In genomic region chr7:75804705-75805104, GRCh38 we compare ENCODE assay signal across 39 cellular contexts. TPM values are rescaled to one million over a fixed set of nuclear protein-coding genes. Genes with fewer than 3 reads are reported as not detected.
"Had no signal": no experiment of that assay in that cellular context is flagged by ENCODE, and none has a peak within 500 bp of the region (broad histone marks: within the 10 kb centered on the region; RNA-seq: fewer than 3 reads in every experiment).

No MANE protein-coding gene starts in this region.

- H3K27me3 ChIP-seq: adrenal gland, ascending aorta, body of pancreas, brain microvascular endothelial cell, breast epithelium, cardiac muscle cell had no signal

- H3K27ac ChIP-seq: adrenal gland, ascending aorta, body of pancreas, brain microvascular endothelial cell, breast epithelium, cardiac muscle cell had no signal

- FAIRE-seq: astrocyte, bronchial epithelial cell had no signal

- H3K4me3 ChIP-seq: adrenal gland, ascending aorta, body of pancreas, breast epithelium, cardiac muscle cell had no signal

- H3K4me1 ChIP-seq: adrenal gland, ascending aorta, body of pancreas, breast epithelium had no signal

- ATAC-seq: activated naive CD4-positive, alpha-beta T cell treated with anti-CD3 and anti-CD28 coated beads, Interleukin-2, amount 50 U/mL, for 72 hours; activated naive CD8-positive, alpha-beta T cell treated with anti-CD3 and anti-CD28 coated beads, Interleukin-2, amount 50 U/mL, for 24 hours; activated T-cell treated with anti-CD3 and anti-CD28 coated beads, Interleukin-2, amount 50 U/mL, for 4 hours; activated T-cell treated with anti-CD3 and anti-CD28 coated beads, Interleukin-2, amount 50 U/mL, for 72 hours; activated T-helper 17 cell treated with anti-CD3 and anti-CD28 coated beads, Interleukin-2, amount 50 U/mL, for 72 hours; body of pancreas had no signal

- DNase-seq: activated effector memory CD4-positive, alpha-beta T cell treated with anti-CD3 and anti-CD28 coated beads, Interleukin-2, amount 50 U/mL, for 16 hours; activated effector memory CD4-positive, alpha-beta T cell treated with Interleukin-2 at 50 U/mL for 16 hours; activated gamma-delta T cell; activated gamma-delta T cell treated with Interleukin-2 at 50 U/mL for 16 hours; activated naive CD4-positive, alpha-beta T cell; activated naive CD4-positive, alpha-beta T cell treated with anti-CD3 and anti-CD28 coated beads for 36 hours; activated naive CD4-positive, alpha-beta T cell treated with anti-CD3 and anti-CD28 coated beads, Interleukin-2, amount 10 ng/mL, durations not matched to agents 7 days and 5 days; activated naive CD4-positive, alpha-beta T cell treated with anti-CD3 and anti-CD28 coated beads, Interleukin-2, amount 50 U/mL, for 16 hours; activated naive CD4-positive, alpha-beta T cell treated with Interleukin-2 at 50 U/mL for 16 hours; activated naive CD8-positive, alpha-beta T cell treated with anti-CD3 and anti-CD28 coated beads for 36 hours; activated naive CD8-positive, alpha-beta T cell treated with anti-CD3 and anti-CD28 coated beads, Interleukin-2, amount 10 ng/mL, durations not matched to agents 7 days and 5 days; activated naive CD8-positive, alpha-beta T cell treated with anti-CD3 and anti-CD28 coated beads, Interleukin-2, amount 50 U/mL, for 24 hours; activated T-cell treated with anti-CD3 and anti-CD28 coated beads for 4 hours; activated T-cell treated with anti-CD3 and anti-CD28 coated beads, Interleukin-2, amount 50 U/mL, for 24 hours; activated T-cell treated with anti-CD3 and anti-CD28 coated beads, Interleukin-2, amount 50 U/mL, for 4 hours; activated T-cell treated with anti-CD3 and anti-CD28 coated beads, Interleukin-2, amount 50 U/mL, for 48 hours; activated T-cell treated with anti-CD3 and anti-CD28 coated beads, Interleukin-2, amount 50 U/mL, for 72 hours; adrenal gland; amniotic stem cell; amygdala; anterior cingulate cortex; aorta; body of pancreas; brain microvascular endothelial cell; caudate nucleus; central memory CD4-positive, alpha-beta T cell; cerebellar nuclear complex had no signal

- H3K36me3 ChIP-seq: adrenal gland, ascending aorta, brain microvascular endothelial cell, breast epithelium, cardiac muscle cell had no signal

RNA-seq across cellular contexts. Expression of gene CCL24, which starts 8.9 kb away (rescaled TPM):
- total RNA-seq: activated naive CD4-positive, alpha-beta T cell treated with anti-CD3 and anti-CD28 coated beads for 36 hours; activated naive CD4-positive, alpha-beta T cell treated with anti-CD3 and anti-CD28 coated beads, Interleukin-2, amount 50 U/mL, for 72 hours; activated naive CD8-positive, alpha-beta T cell treated with anti-CD3 and anti-CD28 coated beads for 36 hours; activated naive CD8-positive, alpha-beta T cell treated with anti-CD3 and anti-CD28 coated beads, Interleukin-2, amount 10 ng/mL, durations not matched to agents 7 days and 5 days; activated T-cell treated with anti-CD3 and anti-CD28 coated beads, Interleukin-2, amount 50 U/mL, for 4 hours; activated T-helper 1 cell treated with anti-CD3 and anti-CD28 coated beads, Interleukin-12 subunit alpha, Interleukin-12 subunit beta, Interleukin-2, Interleukin-4 antibody, amounts not matched to agents 30 ng/mL and 10 ng/mL and 1 ng/mL, durations not matched to agents 14 hours and 24 hours and 36 hours; activated T-helper 17 cell treated with anti-CD3 and anti-CD28 coated beads, Interleukin-2, amount 50 U/mL, for 72 hours; activated T-helper 2 cell treated with anti-CD3 and anti-CD28 coated beads, Interferon-gamma antibody, Interleukin-2, Interleukin-4, amounts not matched to agents 10 μg/mL and 5 μg/mL and 100 μg/mL, durations not matched to agents 14 hours and 24 hours and 36 hours; ascending aorta; astrocyte; body of pancreas; bronchial epithelial cell; cardiac muscle cell; cardiac septum; cerebellum; chondrocyte had no signal
- polyA plus RNA-seq: cardiac muscle cell had no signal

RNA-seq across cellular contexts. Expression of gene CCL26, which starts 32.7 kb away (rescaled TPM):
- total RNA-seq: activated naive CD4-positive, alpha-beta T cell treated with anti-CD3 and anti-CD28 coated beads for 36 hours; activated naive CD4-positive, alpha-beta T cell treated with anti-CD3 and anti-CD28 coated beads, Interleukin-2, amount 50 U/mL, for 72 hours; activated naive CD8-positive, alpha-beta T cell treated with anti-CD3 and anti-CD28 coated beads for 36 hours; activated naive CD8-positive, alpha-beta T cell treated with anti-CD3 and anti-CD28 coated beads, Interleukin-2, amount 10 ng/mL, durations not matched to agents 7 days and 5 days; activated T-cell treated with anti-CD3 and anti-CD28 coated beads, Interleukin-2, amount 50 U/mL, for 4 hours; activated T-helper 1 cell treated with anti-CD3 and anti-CD28 coated beads, Interleukin-12 subunit alpha, Interleukin-12 subunit beta, Interleukin-2, Interleukin-4 antibody, amounts not matched to agents 30 ng/mL and 10 ng/mL and 1 ng/mL, durations not matched to agents 14 hours and 24 hours and 36 hours; activated T-helper 17 cell treated with anti-CD3 and anti-CD28 coated beads, Interleukin-2, amount 50 U/mL, for 72 hours; ascending aorta; astrocyte; body of pancreas; bronchial epithelial cell; cardiac muscle cell; cerebellum; chondrocyte had no signal
- polyA plus RNA-seq: cardiac muscle cell had no signal
